11 cellular contexts compared by ENCODE assay signal in the genomic region with DNA sequence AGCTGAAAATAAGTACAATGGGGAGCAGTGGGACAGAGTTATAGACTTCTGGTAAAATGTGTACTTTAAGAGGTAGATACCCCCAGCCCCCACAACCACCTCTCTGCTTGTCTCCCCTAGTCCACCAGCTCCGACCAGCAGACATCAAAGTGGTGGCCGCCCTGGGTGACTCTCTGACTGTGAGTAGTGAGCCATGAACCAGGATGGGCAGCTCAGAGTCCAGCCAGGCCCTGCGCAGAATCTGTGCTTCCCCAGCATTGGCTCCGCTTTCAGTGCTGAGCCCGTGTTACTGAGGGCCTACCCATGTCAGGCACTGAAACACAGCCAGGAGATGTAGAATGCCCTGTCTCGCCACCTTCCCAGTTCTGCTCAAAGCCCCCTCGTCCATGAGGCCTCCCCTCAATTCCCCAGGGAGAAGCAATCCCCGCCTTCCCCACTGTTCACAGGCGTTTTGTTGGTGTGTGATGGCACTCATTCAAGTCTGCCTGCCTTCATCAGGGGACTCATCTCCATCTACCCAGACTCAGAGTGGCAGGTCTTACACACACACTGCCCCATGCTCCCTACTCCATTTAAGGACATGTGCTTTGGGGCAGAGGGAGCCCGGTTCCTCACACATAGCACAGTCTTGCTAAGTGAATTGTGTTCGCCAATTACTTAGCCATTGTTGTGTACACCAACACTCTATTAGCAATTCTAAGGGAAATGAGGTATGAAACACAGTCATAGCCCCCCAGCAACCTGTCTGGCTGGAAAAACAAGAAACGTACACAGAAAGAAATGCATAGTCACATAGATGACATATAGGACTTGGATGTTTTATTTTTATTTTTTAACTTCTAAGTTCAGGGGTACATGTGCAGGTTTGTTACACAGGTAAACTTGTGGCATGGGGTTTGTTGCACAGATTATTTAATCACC.
DNase-seq lines count a peak whose midpoint lies in the region; ATAC-seq and TF ChIP-seq lines count a peak whose summit lies in the region.
"Had no signal": no experiment of that assay in that cellular context is flagged by ENCODE, and none has a peak within 500 bp of the region (broad histone marks: within the 10 kb centered on the region; RNA-seq: fewer than 3 reads in every experiment).

No MANE protein-coding gene starts in this region.

- peak; percentile 9 for DNase-seq in left cardiac atrium
- no peak for DNase-seq in heart right ventricle
- DNase-seq in activated naive CD8-positive, alpha-beta T cell treated with anti-CD3 and anti-CD28 coated beads for 36 hours: no peak
- DNase-seq in left kidney (ENCODE audit: low read depth, low spot score): peak; percentile 66
- peak; percentile 61 for DNase-seq in upper lobe of right lung
- no peak for DNase-seq in head of caudate nucleus
- no peak for DNase-seq in NCI-H748 treated with DMSO at 0.1 percent for 48 hours (lab: John Stamatoyannopoulos, UW)
- DNase-seq: AML-193, MV-4-11 had no signal

- peaks cover 66% of the 10 kb centered on the region for H3K4me1 Mint-ChIP-seq in activated naive CD8-positive, alpha-beta T cell treated with anti-CD3 and anti-CD28 coated beads for 36 hours

- H3K27ac Mint-ChIP-seq in activated naive CD8-positive, alpha-beta T cell treated with anti-CD3 and anti-CD28 coated beads for 36 hours: peak overlapping the region; percentile 69

- no peak overlapping the region for H3K27ac ChIP-seq in heart right ventricle
- no peak overlapping the region for H3K27ac ChIP-seq in upper lobe of right lung

- no peaks in the 10 kb centered on the region for H3K9me3 ChIP-seq in heart right ventricle
- H3K9me3 ChIP-seq in upper lobe of right lung: no peaks in the 10 kb centered on the region
- H3K9me3 ChIP-seq: tibial nerve had no signal

- TF ChIP-seq CTCF in heart right ventricle (IDR thresholded peaks at IDR 0.05) (no peak), upper lobe of right lung (IDR thresholded peaks at IDR 0.05) (no peak)

- H3K4me3 Mint-ChIP-seq in activated naive CD8-positive, alpha-beta T cell treated with anti-CD3 and anti-CD28 coated beads for 36 hours: no peak overlapping the region

- H3K36me3 ChIP-seq in heart right ventricle (peaks cover 0 to 23% (median 0%) of the 10 kb centered on the region in 9 donors), upper lobe of right lung (no peaks in the 10 kb centered on the region)
- H3K36me3 ChIP-seq: tibial nerve had no signal

- ATAC-seq in left cardiac atrium (no peak), heart right ventricle (no peak), upper lobe of right lung (no peak), GM19324 (IDR thresholded peaks at IDR 0.05; ENCODE audit: low FRiP score, unreplicated experiment) (no peak)

- no peaks in the 10 kb centered on the region for H3K27me3 Mint-ChIP-seq in activated naive CD8-positive, alpha-beta T cell treated with anti-CD3 and anti-CD28 coated beads for 36 hours

- H3K4me1 ChIP-seq in heart right ventricle (peaks cover 0 to 34% (median 24%) of the 10 kb centered on the region in 9 donors), upper lobe of right lung (peaks cover 20% of the 10 kb centered on the region)

- peaks cover 5% of the 10 kb centered on the region for H3K9me3 Mint-ChIP-seq in activated naive CD8-positive, alpha-beta T cell treated with anti-CD3 and anti-CD28 coated beads for 36 hours

- peaks cover 1% of the 10 kb centered on the region for H3K36me3 Mint-ChIP-seq in activated naive CD8-positive, alpha-beta T cell treated with anti-CD3 and anti-CD28 coated beads for 36 hours

- no peak overlapping the region for H3K4me3 ChIP-seq in heart right ventricle
- no peak overlapping the region for H3K4me3 ChIP-seq in upper lobe of right lung
- H3K4me3 ChIP-seq: tibial nerve had no signal

- 91 to 92% methylated on average over 12 of the region's 12 CpGs for WGBS in heart right ventricle, 2 donors

- H3K27me3 ChIP-seq in heart right ventricle (no peaks in the 10 kb centered on the region), upper lobe of right lung (no peaks in the 10 kb centered on the region)
- H3K27me3 ChIP-seq: tibial nerve had no signal

- intact Hi-C loops in left cardiac atrium (cut with DNase I): no loop called here
- intact Hi-C loops in heart right ventricle (cut with DNase I): no loop called here
- intact Hi-C loops in upper lobe of right lung (cut with DNase I): no loop called here
- intact Hi-C loops in head of caudate nucleus (cut with DNase I): no loop called here

Comparison
In these comparisons a context has a peak if more than half of its experiments do, and no peak if none do; other contexts are left out.
1. DNase-seq: peak in left cardiac atrium (single experiment), left kidney (single experiment) and upper lobe of right lung (single experiment); none in heart right ventricle (0 of 2), activated naive CD8-positive, alpha-beta T cell treated with anti-CD3 and anti-CD28 coated beads for 36 hours (single experiment), head of caudate nucleus (0 of 42) and NCI-H748 treated with DMSO at 0.1 percent for 48 hours (single experiment).